Comparison of ENCODE assay signal across 1 cellular context in the genomic region with DNA sequence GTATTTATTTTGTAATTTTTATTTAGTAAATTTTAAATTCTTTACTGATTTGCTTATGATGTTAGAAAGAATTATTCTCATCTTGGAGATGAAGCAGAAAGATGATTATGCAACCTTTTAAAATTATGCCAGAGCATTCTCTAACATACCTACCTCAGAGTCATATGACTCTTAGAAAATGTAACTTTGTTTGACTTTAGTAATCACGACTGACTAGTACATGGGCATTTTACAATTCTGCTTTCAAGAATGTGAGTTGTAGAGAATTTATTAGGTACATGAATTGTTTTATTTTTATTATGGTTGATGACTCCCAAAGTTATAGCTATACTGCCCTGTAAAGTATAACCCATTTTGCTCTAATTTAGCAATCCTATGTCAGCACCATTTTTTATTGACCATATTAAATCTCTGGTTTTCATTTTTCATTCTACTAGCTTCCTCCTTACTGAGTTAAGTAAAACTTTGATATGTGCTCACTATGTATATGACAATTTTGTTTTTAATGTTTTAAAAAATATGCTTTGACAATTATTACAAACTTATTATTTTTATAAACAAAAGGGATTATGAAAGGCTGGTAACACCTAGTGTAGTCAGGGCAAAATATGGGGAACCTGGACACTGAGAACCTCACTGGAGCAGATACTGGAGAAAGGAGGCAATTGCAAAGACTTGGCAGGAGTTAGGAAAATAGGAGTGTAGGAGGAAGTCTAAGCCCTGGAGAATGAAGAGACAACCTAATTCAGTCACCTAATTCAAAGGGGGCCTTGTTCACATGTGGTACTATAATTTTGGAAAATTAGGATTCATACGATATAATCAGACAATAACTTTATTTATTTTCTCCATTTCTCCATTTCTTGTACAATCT.
TF ChIP-seq lines count a peak whose summit lies in the region.

No MANE protein-coding gene starts in this region.

TF ChIP-seq in GM23338, 12 proteins besides CTCF, POLR2A, EP300 and RAD21 (continued from another document):
- TF ChIP-seq, protein P1, sequence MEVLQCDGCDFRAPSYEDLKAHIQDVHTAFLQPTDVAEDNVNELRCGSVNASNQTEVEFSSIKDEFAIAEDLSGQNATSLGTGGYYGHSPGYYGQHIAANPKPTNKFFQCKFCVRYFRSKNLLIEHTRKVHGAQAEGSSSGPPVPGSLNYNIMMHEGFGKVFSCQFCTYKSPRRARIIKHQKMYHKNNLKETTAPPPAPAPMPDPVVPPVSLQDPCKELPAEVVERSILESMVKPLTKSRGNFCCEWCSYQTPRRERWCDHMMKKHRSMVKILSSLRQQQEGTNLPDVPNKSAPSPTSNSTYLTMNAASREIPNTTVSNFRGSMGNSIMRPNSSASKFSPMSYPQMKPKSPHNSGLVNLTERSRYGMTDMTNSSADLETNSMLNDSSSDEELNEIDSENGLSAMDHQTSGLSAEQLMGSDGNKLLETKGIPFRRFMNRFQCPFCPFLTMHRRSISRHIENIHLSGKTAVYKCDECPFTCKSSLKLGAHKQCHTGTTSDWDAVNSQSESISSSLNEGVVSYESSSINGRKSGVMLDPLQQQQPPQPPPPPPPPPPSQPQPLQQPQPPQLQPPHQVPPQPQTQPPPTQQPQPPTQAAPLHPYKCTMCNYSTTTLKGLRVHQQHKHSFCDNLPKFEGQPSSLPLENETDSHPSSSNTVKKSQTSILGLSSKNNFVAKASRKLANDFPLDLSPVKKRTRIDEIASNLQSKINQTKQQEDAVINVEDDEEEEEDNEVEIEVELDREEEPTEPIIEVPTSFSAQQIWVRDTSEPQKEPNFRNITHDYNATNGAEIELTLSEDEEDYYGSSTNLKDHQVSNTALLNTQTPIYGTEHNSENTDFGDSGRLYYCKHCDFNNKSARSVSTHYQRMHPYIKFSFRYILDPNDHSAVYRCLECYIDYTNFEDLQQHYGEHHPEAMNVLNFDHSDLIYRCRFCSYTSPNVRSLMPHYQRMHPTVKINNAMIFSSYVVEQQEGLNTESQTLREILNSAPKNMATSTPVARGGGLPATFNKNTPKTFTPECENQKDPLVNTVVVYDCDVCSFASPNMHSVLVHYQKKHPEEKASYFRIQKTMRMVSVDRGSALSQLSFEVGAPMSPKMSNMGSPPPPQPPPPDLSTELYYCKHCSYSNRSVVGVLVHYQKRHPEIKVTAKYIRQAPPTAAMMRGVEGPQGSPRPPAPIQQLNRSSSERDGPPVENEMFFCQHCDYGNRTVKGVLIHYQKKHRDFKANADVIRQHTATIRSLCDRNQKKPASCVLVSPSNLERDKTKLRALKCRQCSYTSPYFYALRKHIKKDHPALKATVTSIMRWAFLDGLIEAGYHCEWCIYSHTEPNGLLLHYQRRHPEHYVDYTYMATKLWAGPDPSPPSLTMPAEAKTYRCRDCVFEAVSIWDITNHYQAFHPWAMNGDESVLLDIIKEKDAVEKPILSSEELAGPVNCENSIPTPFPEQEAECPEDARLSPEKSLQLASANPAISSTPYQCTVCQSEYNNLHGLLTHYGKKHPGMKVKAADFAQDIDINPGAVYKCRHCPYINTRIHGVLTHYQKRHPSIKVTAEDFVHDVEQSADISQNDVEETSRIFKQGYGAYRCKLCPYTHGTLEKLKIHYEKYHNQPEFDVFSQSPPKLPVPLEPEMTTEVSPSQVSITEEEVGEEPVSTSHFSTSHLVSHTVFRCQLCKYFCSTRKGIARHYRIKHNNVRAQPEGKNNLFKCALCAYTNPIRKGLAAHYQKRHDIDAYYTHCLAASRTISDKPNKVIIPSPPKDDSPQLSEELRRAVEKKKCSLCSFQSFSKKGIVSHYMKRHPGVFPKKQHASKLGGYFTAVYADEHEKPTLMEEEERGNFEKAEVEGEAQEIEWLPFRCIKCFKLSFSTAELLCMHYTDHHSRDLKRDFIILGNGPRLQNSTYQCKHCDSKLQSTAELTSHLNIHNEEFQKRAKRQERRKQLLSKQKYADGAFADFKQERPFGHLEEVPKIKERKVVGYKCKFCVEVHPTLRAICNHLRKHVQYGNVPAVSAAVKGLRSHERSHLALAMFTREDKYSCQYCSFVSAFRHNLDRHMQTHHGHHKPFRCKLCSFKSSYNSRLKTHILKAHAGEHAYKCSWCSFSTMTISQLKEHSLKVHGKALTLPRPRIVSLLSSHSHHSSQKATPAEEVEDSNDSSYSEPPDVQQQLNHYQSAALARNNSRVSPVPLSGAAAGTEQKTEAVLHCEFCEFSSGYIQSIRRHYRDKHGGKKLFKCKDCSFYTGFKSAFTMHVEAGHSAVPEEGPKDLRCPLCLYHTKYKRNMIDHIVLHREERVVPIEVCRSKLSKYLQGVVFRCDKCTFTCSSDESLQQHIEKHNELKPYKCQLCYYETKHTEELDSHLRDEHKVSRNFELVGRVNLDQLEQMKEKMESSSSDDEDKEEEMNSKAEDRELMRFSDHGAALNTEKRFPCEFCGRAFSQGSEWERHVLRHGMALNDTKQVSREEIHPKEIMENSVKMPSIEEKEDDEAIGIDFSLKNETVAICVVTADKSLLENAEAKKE (CRISPR knock-in tag; IDR thresholded peaks at IDR 0.05) = no peak
- TF ChIP-seq, protein P2, sequence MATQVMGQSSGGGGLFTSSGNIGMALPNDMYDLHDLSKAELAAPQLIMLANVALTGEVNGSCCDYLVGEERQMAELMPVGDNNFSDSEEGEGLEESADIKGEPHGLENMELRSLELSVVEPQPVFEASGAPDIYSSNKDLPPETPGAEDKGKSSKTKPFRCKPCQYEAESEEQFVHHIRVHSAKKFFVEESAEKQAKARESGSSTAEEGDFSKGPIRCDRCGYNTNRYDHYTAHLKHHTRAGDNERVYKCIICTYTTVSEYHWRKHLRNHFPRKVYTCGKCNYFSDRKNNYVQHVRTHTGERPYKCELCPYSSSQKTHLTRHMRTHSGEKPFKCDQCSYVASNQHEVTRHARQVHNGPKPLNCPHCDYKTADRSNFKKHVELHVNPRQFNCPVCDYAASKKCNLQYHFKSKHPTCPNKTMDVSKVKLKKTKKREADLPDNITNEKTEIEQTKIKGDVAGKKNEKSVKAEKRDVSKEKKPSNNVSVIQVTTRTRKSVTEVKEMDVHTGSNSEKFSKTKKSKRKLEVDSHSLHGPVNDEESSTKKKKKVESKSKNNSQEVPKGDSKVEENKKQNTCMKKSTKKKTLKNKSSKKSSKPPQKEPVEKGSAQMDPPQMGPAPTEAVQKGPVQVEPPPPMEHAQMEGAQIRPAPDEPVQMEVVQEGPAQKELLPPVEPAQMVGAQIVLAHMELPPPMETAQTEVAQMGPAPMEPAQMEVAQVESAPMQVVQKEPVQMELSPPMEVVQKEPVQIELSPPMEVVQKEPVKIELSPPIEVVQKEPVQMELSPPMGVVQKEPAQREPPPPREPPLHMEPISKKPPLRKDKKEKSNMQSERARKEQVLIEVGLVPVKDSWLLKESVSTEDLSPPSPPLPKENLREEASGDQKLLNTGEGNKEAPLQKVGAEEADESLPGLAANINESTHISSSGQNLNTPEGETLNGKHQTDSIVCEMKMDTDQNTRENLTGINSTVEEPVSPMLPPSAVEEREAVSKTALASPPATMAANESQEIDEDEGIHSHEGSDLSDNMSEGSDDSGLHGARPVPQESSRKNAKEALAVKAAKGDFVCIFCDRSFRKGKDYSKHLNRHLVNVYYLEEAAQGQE (IDR thresholded peaks at IDR 0.05; ENCODE audit: unreplicated experiment) = no peak
- no peak for TF ChIP-seq ZNF114 (CRISPR knock-in tag; IDR thresholded peaks at IDR 0.05)
